In the genomic region with DNA sequence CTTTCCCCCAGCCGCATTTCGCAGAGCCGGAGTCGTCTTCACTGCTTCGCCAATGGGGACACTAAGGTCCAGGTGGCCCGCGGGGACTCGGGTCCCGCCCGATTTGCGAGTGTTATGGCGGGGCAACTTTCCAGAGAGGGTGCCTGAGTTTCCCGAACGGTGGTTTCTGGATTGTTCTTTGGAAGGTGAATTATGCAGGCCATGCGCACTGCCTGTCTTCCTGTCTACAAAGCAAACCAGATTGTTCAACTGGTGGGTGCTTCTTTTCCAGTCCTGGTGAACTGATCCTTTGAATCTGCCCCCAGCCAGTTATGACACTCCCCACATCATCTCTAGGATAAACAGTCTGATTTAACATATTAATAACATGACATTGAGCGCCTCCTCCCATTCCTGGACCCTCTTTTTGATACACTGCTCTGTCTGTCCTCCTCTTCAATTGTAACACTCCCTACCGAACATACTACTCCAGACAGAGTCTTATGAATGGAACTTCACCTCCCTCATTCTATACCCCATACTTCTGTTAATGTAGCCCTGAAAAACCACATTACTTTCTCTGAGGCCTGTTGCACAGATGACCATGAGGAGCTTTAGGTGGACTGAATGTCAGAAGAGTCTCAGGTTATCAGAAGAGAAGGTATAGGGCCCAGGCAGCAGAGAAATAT, we compare ENCODE assay signal across 8 cellular contexts.
A peak's percentile ranks its signal among the peaks of the same experiment; 100 is the strongest.
DNase-seq lines count a peak whose midpoint lies in the region; FAIRE-seq and TF ChIP-seq lines count a peak whose summit lies in the region.

No MANE protein-coding gene starts in this region.

- no peak for FAIRE-seq in bronchial epithelial cell (lab: Jason Lieb, UNC)
- FAIRE-seq in RCC 7860 (lab: Jason Lieb, UNC), result no peak

- H3K4me1 ChIP-seq in Loucy (ENCODE audit: insufficient read depth, low read length, poor library complexity, severe bottlenecking), result peaks cover 31% of the 10 kb centered on the region
- peaks cover 0 to 9% of the 10 kb centered on the region in 2 donors for H3K4me1 ChIP-seq in mucosa of rectum (ENCODE audit: control insufficient read depth in 2 of 2, insufficient read depth in 2 of 2, low read length in 2 of 2)

- H3K9me3 ChIP-seq in Loucy (ENCODE audit: insufficient read depth, low read depth, low read length) (no peaks in the 10 kb centered on the region), mucosa of rectum (ENCODE audit: control insufficient read depth in 2 of 2, low read length in 2 of 2) (no peaks in the 10 kb centered on the region)

- H3K36me3 ChIP-seq in Loucy (ENCODE audit: insufficient read depth, low read length) (no peaks in the 10 kb centered on the region), bronchial epithelial cell (ENCODE audit: control insufficient read depth, insufficient read depth, low read length) (no peaks in the 10 kb centered on the region), mucosa of rectum (ENCODE audit: control insufficient read depth in 2 of 2, insufficient read depth in 2 of 2, low read length in 2 of 2) (no peaks in the 10 kb centered on the region)

- H3K4me3 ChIP-seq in Loucy (ENCODE audit: low read length, poor library complexity, severe bottlenecking) (peak overlapping the region; percentile 89), bronchial epithelial cell (ENCODE audit: low read depth, low read length) (peak overlapping the region; percentile 84), mucosa of rectum (ENCODE audit: low read length in 2 of 2) (peak overlapping the region; percentile 69 to 79)

- no peaks in the 10 kb centered on the region for H3K27me3 ChIP-seq in Loucy (ENCODE audit: insufficient read depth, low read length, poor library complexity, severe bottlenecking)
- H3K27me3 ChIP-seq in bronchial epithelial cell (ENCODE audit: control insufficient read depth, insufficient read depth, low read length), result peaks cover 3% of the 10 kb centered on the region
- H3K27me3 ChIP-seq in mucosa of rectum (ENCODE audit: control insufficient read depth in 2 of 2, insufficient read depth in 2 of 2, low read length in 2 of 2), result no peaks in the 10 kb centered on the region

- peak overlapping the region; percentile 41 for H3K9ac ChIP-seq in Loucy (ENCODE audit: low read depth, low read length, poor library complexity, severe bottlenecking)
- H3K9ac ChIP-seq in mucosa of rectum (ENCODE audit: low read depth in 1 of 2, low read length in 2 of 2), result peak overlapping the region; percentile 18 to 75

- DNase-seq in ELR (ENCODE audit: low read depth) (peak; percentile 44), bronchial epithelial cell (ENCODE audit: low read depth) (no peak), NCI-H2029 treated with DMSO at 0.1 percent for 48 hours (lab: John Stamatoyannopoulos, UW) (no peak), RCC 7860 (ENCODE audit: low spot score) (no peak), 8988T (no peak)
- no peak for DNase-seq in stimulated activated CD4-positive, alpha-beta T cell treated with anti-CD3 and anti-CD28 coated beads, Interleukin-2, amount 100 ng/mL, for 48 hours

- H3K27ac ChIP-seq in mucosa of rectum (ENCODE audit: low read depth in 2 of 2, low read length in 2 of 2), result peak overlapping the region; percentile 67 to 95

- peaks cover 19% of the 10 kb centered on the region; the same call in 1 of the 2 replicates for H3K79me2 ChIP-seq in Loucy (ENCODE audit: insufficient read depth, low read length)

- no peaks in the 10 kb centered on the region for H3K9me2 ChIP-seq in Loucy (replicated peaks; ENCODE audit: low read depth, low read length)

- peaks cover 3% of the 10 kb centered on the region; the same call in 1 of the 2 replicates for H3F3A ChIP-seq in Loucy (ENCODE audit: low read depth)

- H2AFZ ChIP-seq in Loucy (ENCODE audit: low read length), result no peak overlapping the region

- peak overlapping the region; percentile 71 for H3K4me2 ChIP-seq in Loucy (ENCODE audit: low read depth, low read length, poor library complexity, severe bottlenecking)

- no peaks in the 10 kb centered on the region for H4K20me1 ChIP-seq in Loucy (ENCODE audit: insufficient read depth, low read length, poor library complexity, severe bottlenecking)

- TF ChIP-seq CTCF in Loucy (conservative IDR thresholded peaks at IDR 0.05; ENCODE audit: low read length) (no peak), bronchial epithelial cell (IDR thresholded peaks at IDR 0.05; ENCODE audit: insufficient read depth, low read length, severe bottlenecking) (no peak)
